In the genomic region with DNA sequence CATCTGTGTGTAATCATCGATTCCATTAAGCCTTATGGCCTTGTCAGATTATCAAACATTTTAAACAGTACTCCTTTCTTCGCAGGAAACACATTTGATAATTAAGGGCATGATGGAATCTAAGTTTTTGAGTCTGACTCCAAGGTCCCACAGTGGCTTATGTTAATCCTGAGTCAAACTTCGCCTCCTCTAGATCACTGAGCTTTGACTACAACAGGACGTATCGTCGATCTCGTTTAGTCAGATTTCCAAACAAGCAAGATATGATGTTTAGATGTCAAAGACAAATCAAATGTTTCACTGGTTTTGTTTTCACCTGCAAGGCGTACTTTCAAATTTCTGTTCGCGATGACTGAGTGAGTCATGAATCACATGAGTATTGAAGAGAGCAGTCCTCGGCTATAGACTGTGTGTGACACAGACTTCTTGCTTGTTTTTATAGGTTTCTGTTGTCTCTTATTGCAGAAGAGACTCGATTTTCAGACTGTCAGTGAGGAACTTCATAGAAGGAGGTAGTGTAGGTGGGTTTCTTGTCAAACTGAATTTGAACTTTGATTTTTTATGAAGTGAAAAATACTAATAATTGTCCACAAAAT, we compare ENCODE assay signal across 24 cellular contexts.
"Had no signal": no experiment of that assay in that cellular context is flagged by ENCODE, and none has a peak within 500 bp of the region (broad histone marks: within the 10 kb centered on the region; RNA-seq: fewer than 3 reads in every experiment).

No MANE protein-coding gene starts in this region.

- DNase-seq: activated CD4-positive, alpha-beta memory T cell treated with anti-CD3 and anti-CD28 coated beads, Interleukin-2, amount 10 ng/mL, durations not matched to agents 7 days and 5 days; activated CD4-positive, alpha-beta T cell treated with anti-CD3 and anti-CD28 coated beads for 48 hours; activated naive CD4-positive, alpha-beta T cell; activated naive CD8-positive, alpha-beta T cell treated with anti-CD3 and anti-CD28 coated beads, Interleukin-2, amount 10 ng/mL, durations not matched to agents 7 days and 5 days; amniotic stem cell; colonic mucosa; dorsolateral prefrontal cortex; effector memory CD8-positive, alpha-beta T cell; gastrocnemius medialis; hippocampal formation; left ventricle myocardium inferior; naive thymus-derived CD8-positive, alpha-beta T cell; stimulated activated CD4-positive, alpha-beta T cell treated with anti-CD3 and anti-CD28 coated beads, Interleukin-4, amount 100 ng/mL, for 4 hours; stimulated activated naive CD8-positive, alpha-beta T cell treated with anti-CD3 and anti-CD28 coated beads, Interleukin-15, Interleukin-2, amounts not matched to agents 100 U/mL and 50 U/mL, for 24 hours; T-helper 9 cell; upper lobe of left lung had no signal

- H2AFZ ChIP-seq: neural progenitor cell had no signal

- H3K9ac ChIP-seq: neural progenitor cell had no signal

- H3K36me3 ChIP-seq: breast epithelium, colonic mucosa, gastrocnemius medialis, left ventricle myocardium inferior, neural progenitor cell, right atrium auricular region, upper lobe of left lung had no signal

- H3K4me2 ChIP-seq: neural progenitor cell had no signal

- H3K27ac Mint-ChIP-seq: activated CD4-positive, alpha-beta memory T cell treated with anti-CD3 and anti-CD28 coated beads, Interleukin-2, amount 10 ng/mL, durations not matched to agents 7 days and 5 days; activated naive CD8-positive, alpha-beta T cell treated with anti-CD3 and anti-CD28 coated beads, Interleukin-2, amount 10 ng/mL, durations not matched to agents 7 days and 5 days; activated T-helper 1 cell treated with anti-CD3 and anti-CD28 coated beads, Interleukin-12 subunit alpha, Interleukin-12 subunit beta, Interleukin-2, Interleukin-4 antibody, amounts not matched to agents 30 ng/mL and 10 ng/mL and 1 ng/mL, durations not matched to agents 14 hours and 24 hours and 36 hours; effector memory CD8-positive, alpha-beta T cell; mesothelial cell of epicardium; naive thymus-derived CD8-positive, alpha-beta T cell; neural progenitor cell; progenitor cell of endocrine pancreas; WTC11 had no signal

- H3K36me3 Mint-ChIP-seq: activated naive CD8-positive, alpha-beta T cell treated with anti-CD3 and anti-CD28 coated beads, Interleukin-2, amount 10 ng/mL, durations not matched to agents 7 days and 5 days; mesothelial cell of epicardium; naive thymus-derived CD8-positive, alpha-beta T cell; neural progenitor cell; WTC11 had no signal

- H3K27me3 ChIP-seq: breast epithelium, colonic mucosa, dorsolateral prefrontal cortex, gastrocnemius medialis, neural progenitor cell, right atrium auricular region, upper lobe of left lung had no signal

- H3K4me1 Mint-ChIP-seq: mesothelial cell of epicardium, neural progenitor cell, WTC11 had no signal

- FAIRE-seq: endothelial cell of umbilical vein had no signal

- H3K4me1 ChIP-seq: breast epithelium, colonic mucosa, gastrocnemius medialis, left ventricle myocardium inferior, neural progenitor cell, right atrium auricular region, upper lobe of left lung had no signal

- H3K27ac ChIP-seq: breast epithelium, colonic mucosa, dorsolateral prefrontal cortex, gastrocnemius medialis, left ventricle myocardium inferior, neural progenitor cell, right atrium auricular region, upper lobe of left lung had no signal

- H3K4me3 Mint-ChIP-seq: activated CD4-positive, alpha-beta memory T cell treated with anti-CD3 and anti-CD28 coated beads, Interleukin-2, amount 10 ng/mL, durations not matched to agents 7 days and 5 days; activated naive CD8-positive, alpha-beta T cell treated with anti-CD3 and anti-CD28 coated beads, Interleukin-2, amount 10 ng/mL, durations not matched to agents 7 days and 5 days; activated T-helper 1 cell treated with anti-CD3 and anti-CD28 coated beads, Interleukin-12 subunit alpha, Interleukin-12 subunit beta, Interleukin-2, Interleukin-4 antibody, amounts not matched to agents 30 ng/mL and 10 ng/mL and 1 ng/mL, durations not matched to agents 14 hours and 24 hours and 36 hours; effector memory CD8-positive, alpha-beta T cell; mesothelial cell of epicardium; naive thymus-derived CD8-positive, alpha-beta T cell; neural progenitor cell; WTC11 had no signal

- H3K9me3 Mint-ChIP-seq: activated CD4-positive, alpha-beta memory T cell treated with anti-CD3 and anti-CD28 coated beads, Interleukin-2, amount 10 ng/mL, durations not matched to agents 7 days and 5 days; activated T-helper 1 cell treated with anti-CD3 and anti-CD28 coated beads, Interleukin-12 subunit alpha, Interleukin-12 subunit beta, Interleukin-2, Interleukin-4 antibody, amounts not matched to agents 30 ng/mL and 10 ng/mL and 1 ng/mL, durations not matched to agents 14 hours and 24 hours and 36 hours; effector memory CD8-positive, alpha-beta T cell; mesothelial cell of epicardium; neural progenitor cell; WTC11 had no signal

- H3K9me3 ChIP-seq: breast epithelium, colonic mucosa, gastrocnemius medialis, right atrium auricular region, upper lobe of left lung had no signal

- H3K27me3 Mint-ChIP-seq: effector memory CD8-positive, alpha-beta T cell; progenitor cell of endocrine pancreas had no signal

- H3K4me3 ChIP-seq: breast epithelium, colonic mucosa, dorsolateral prefrontal cortex, gastrocnemius medialis, left ventricle myocardium inferior, neural progenitor cell, right atrium auricular region, upper lobe of left lung had no signal
